ENCODE assay signal across 9 cellular contexts in the genomic region with DNA sequence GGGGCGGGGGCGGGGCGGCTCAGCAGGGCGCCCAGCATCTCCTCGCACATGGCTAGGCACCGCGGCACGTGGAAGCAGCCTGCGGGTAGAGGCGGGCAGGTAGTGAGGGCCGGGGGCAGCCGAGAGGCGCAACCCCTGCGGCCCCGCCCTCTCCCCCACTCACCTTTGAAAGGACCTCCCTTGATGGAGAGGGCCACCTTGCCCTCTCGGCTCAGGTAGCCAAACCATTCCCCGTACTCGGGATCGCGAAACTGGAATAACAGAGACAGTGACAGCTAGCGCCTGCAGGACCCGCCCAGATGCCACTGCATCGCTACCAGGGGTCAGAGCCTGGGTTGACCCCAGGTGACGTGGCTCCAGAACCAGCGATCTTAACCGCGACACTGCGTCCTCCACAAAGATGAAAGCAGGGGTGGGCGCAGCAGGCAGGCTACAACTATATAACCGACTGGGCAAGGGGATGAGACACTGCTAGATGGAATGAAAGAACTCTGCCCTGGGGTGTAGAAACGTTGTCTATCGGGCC. TPM values are rescaled to one million over a fixed set of nuclear protein-coding genes. Genes with fewer than 3 reads are reported as not detected.
DNase-seq lines count a peak whose midpoint lies in the region; ATAC-seq and TF ChIP-seq lines count a peak whose summit lies in the region.
"Had no signal": no experiment of that assay in that cellular context is flagged by ENCODE, and none has a peak within 500 bp of the region (broad histone marks: within the 10 kb centered on the region; RNA-seq: fewer than 3 reads in every experiment).

No MANE protein-coding gene starts in this region.

- ATAC-seq in HG02884 (IDR thresholded peaks at IDR 0.05; ENCODE audit: unreplicated experiment), result no peak

- peak overlapping the region; percentile 5 for H3K9ac ChIP-seq in HUES6 (ENCODE audit: low read length)

- H3K27ac ChIP-seq in HUES6 (ENCODE audit: low read depth, low read length), result no peak overlapping the region

- H3K4me3 ChIP-seq in HUES6 (ENCODE audit: low read depth, low read length) (peak overlapping the region; percentile 52), cardiac fibroblast (replicated peaks in 1 of 2; ENCODE audit: low read depth in 2 of 2, low read length in 2 of 2) (peak overlapping the region; percentile 38 to 40)

- peaks cover 6% of the 10 kb centered on the region; the same call in 1 of the 2 replicates for H3K9me3 ChIP-seq in HUES6 (ENCODE audit: control insufficient read depth, insufficient read depth, low read depth, low read length)

- H3K36me3 ChIP-seq in HUES6 (ENCODE audit: control insufficient read depth, insufficient read depth, low read length), result peaks cover 29% of the 10 kb centered on the region

- peaks cover 12% of the 10 kb centered on the region for H3K4me1 Mint-ChIP-seq in neural crest cell

- DNase-seq in NCI-H2171 treated with DMSO at 0.1 percent for 48 hours (lab: John Stamatoyannopoulos, UW) (peak; percentile 44), NCI-H2171 (lab: John Stamatoyannopoulos, UW) (no peak), cardiac fibroblast (ENCODE audit: low read depth in 2 of 2) (no peak), neural crest cell (ENCODE audit: low read depth, low spot score) (no peak), glomerular visceral epithelial cell (ENCODE audit: extremely low spot score) (no peak), NCI-H1048 (lab: John Stamatoyannopoulos, UW) (no peak)

- TF ChIP-seq CTCF in cardiac fibroblast (IDR thresholded peaks at IDR 0.05; ENCODE audit: low read depth, low read length) (no peak), neural crest cell (conservative IDR thresholded peaks at IDR 0.05) (no peak)

- peaks cover 22% of the 10 kb centered on the region; the same call in 1 of the 2 replicates for H3K4me1 ChIP-seq in HUES6 (ENCODE audit: control insufficient read depth, insufficient read depth, low read length)

- no peak overlapping the region for H3K27ac Mint-ChIP-seq in neural crest cell (ENCODE audit: unreplicated experiment)

- H3K36me3 Mint-ChIP-seq in neural crest cell (ENCODE audit: low read depth), result peaks cover 5% of the 10 kb centered on the region

- H3K27me3 Mint-ChIP-seq in neural crest cell (ENCODE audit: low read depth), result no peaks in the 10 kb centered on the region

- no peaks in the 10 kb centered on the region for H3K9me3 Mint-ChIP-seq in neural crest cell

- no peaks in the 10 kb centered on the region for H3K27me3 ChIP-seq in HUES6 (ENCODE audit: control insufficient read depth, insufficient read depth, low read length)

- peak overlapping the region; percentile 83 for H3K4me3 Mint-ChIP-seq in neural crest cell

RNA-seq across cellular contexts. Expression of a gene that starts 0.6 kb away (rescaled TPM):
- 116 and 124 TPM in 2 replicates for total RNA-seq in neural crest cell

RNA-seq across cellular contexts. Expression of a gene that starts 9.1 kb away (rescaled TPM):
- total RNA-seq in neural crest cell, result 11.4 and 11.8 TPM in 2 replicates

RNA-seq across cellular contexts. Expression of a gene that starts 9.3 kb away (rescaled TPM):
- total RNA-seq in neural crest cell, result 10.2 and 10.7 TPM in 2 replicates

RNA-seq across cellular contexts. Expression of a gene that starts 30.9 kb away (rescaled TPM):
- total RNA-seq in neural crest cell, result not detected in 2 replicates
- total RNA-seq: Daoy had no signal

RNA-seq across cellular contexts. Expression of a gene that starts 36.2 kb away (rescaled TPM):
- 168 and 173 TPM in 2 replicates for total RNA-seq in neural crest cell
